Comparison of ENCODE assay signal across 21 cellular contexts in genomic region chr3:70919661-70920060, GRCh38.
"Had no signal": no experiment of that assay in that cellular context is flagged by ENCODE, and none has a peak within 500 bp of the region (broad histone marks: within the 10 kb centered on the region; RNA-seq: fewer than 3 reads in every experiment).

No MANE protein-coding gene starts in this region.

- H3K79me2 ChIP-seq: parathyroid adenoma had no signal

- H3K27ac Mint-ChIP-seq: activated naive CD8-positive, alpha-beta T cell; activated T-cell treated with anti-CD3 and anti-CD28 coated beads, Interleukin-2, amount 50 U/mL, for 24 hours; activated T-helper 2 cell treated with anti-CD3 and anti-CD28 coated beads, Interferon-gamma antibody, Interleukin-2, Interleukin-4, amounts not matched to agents 10 μg/mL and 5 μg/mL and 100 μg/mL, durations not matched to agents 14 hours and 24 hours and 36 hours; naive thymus-derived CD8-positive, alpha-beta T cell; stimulated activated naive CD8-positive, alpha-beta T cell treated with anti-CD3 and anti-CD28 coated beads, Interleukin-15, Interleukin-2, amounts not matched to agents 100 ng/mL and 50 ng/mL, for 24 hours had no signal

- H3K9ac ChIP-seq: parathyroid adenoma had no signal

- ATAC-seq: heart right ventricle; left lung; naive thymus-derived CD8-positive, alpha-beta T cell; right cardiac atrium had no signal

- H3K4me3 Mint-ChIP-seq: activated naive CD8-positive, alpha-beta T cell; activated T-cell treated with anti-CD3 and anti-CD28 coated beads, Interleukin-2, amount 50 U/mL, for 24 hours; naive thymus-derived CD8-positive, alpha-beta T cell; stimulated activated naive CD8-positive, alpha-beta T cell treated with anti-CD3 and anti-CD28 coated beads, Interleukin-15, Interleukin-2, amounts not matched to agents 100 ng/mL and 50 ng/mL, for 24 hours had no signal

- FAIRE-seq: endometrium, kidney had no signal

- H3K4me1 ChIP-seq: heart right ventricle, left lung, parathyroid adenoma, tibial nerve had no signal

- DNase-seq: activated naive CD4-positive, alpha-beta T cell; activated T-cell treated with anti-CD3 and anti-CD28 coated beads, Interleukin-2, amount 50 U/mL, for 24 hours; cerebellar nuclear complex; foreskin fibroblast; heart right ventricle; kidney; left lung; naive thymus-derived CD8-positive, alpha-beta T cell; right cardiac atrium; stimulated activated CD4-positive, alpha-beta T cell treated with anti-CD3 and anti-CD28 coated beads, Interleukin-1b, Interleukin-23, amount 100 ng/mL, for 48 hours; substantia nigra; T-helper 1 cell had no signal

- H3K27ac ChIP-seq: heart right ventricle, left lung, neutrophil, parathyroid adenoma, skin epidermis, tibial nerve had no signal

- H3K4me1 Mint-ChIP-seq: naive thymus-derived CD8-positive, alpha-beta T cell had no signal

- H3K36me3 ChIP-seq: heart right ventricle, left lung, neutrophil, tibial nerve had no signal

- H2AFZ ChIP-seq: parathyroid adenoma had no signal

- H3K36me3 Mint-ChIP-seq: activated naive CD8-positive, alpha-beta T cell had no signal

- H3K9me3 Mint-ChIP-seq: activated T-helper 2 cell treated with anti-CD3 and anti-CD28 coated beads, Interferon-gamma antibody, Interleukin-2, Interleukin-4, amounts not matched to agents 10 μg/mL and 5 μg/mL and 100 μg/mL, durations not matched to agents 14 hours and 24 hours and 36 hours; stimulated activated naive CD8-positive, alpha-beta T cell treated with anti-CD3 and anti-CD28 coated beads, Interleukin-15, Interleukin-2, amounts not matched to agents 100 ng/mL and 50 ng/mL, for 24 hours had no signal

- H3K4me3 ChIP-seq: heart right ventricle, left lung, lung, skin epidermis, tibial nerve had no signal

- H3K27me3 ChIP-seq: heart right ventricle, left lung, neutrophil, tibial nerve had no signal

- H3K9me3 ChIP-seq: heart right ventricle, left lung, neutrophil, tibial nerve had no signal
